26 cellular contexts compared by ENCODE assay signal in genomic region chr2:38734299-38735058, GRCh38. TPM values are rescaled to one million over a fixed set of nuclear protein-coding genes. Genes with fewer than 3 reads are reported as not detected.
DNase-seq lines count a peak whose midpoint lies in the region; ATAC-seq, FAIRE-seq and TF ChIP-seq lines count a peak whose summit lies in the region.
"Had no signal": no experiment of that assay in that cellular context is flagged by ENCODE, and none has a peak within 500 bp of the region (broad histone marks: within the 10 kb centered on the region; RNA-seq: fewer than 3 reads in every experiment).

No MANE protein-coding gene starts in this region.

- H3K4me3 ChIP-seq in PC-3 (ENCODE audit: low read length) (no peak overlapping the region), small intestine (ENCODE audit: low read depth in 1 of 2, low read length in 2 of 2) (no peak overlapping the region), gastroesophageal sphincter (no peak overlapping the region)
- H3K4me3 ChIP-seq: adrenal gland, dorsolateral prefrontal cortex, prostate gland, spleen, suprapubic skin had no signal

- ATAC-seq in PC-3 (no peak; the same call in 1 of the 2 replicates), left ventricle myocardium superior (peak; percentile 38), gastroesophageal sphincter (no peak), GM21825 (IDR thresholded peaks at IDR 0.05; ENCODE audit: unreplicated experiment) (no peak)

- peaks cover 43% of the 10 kb centered on the region for H3K36me3 Mint-ChIP-seq in activated naive CD4-positive, alpha-beta T cell treated with anti-CD3 and anti-CD28 coated beads, Interleukin-2, amount 10 ng/mL, durations not matched to agents 7 days and 5 days

- no peaks in the 10 kb centered on the region for H3K27me3 ChIP-seq in PC-3 (ENCODE audit: low read length)
- H3K27me3 ChIP-seq in small intestine (ENCODE audit: control insufficient read depth in 2 of 2, insufficient read depth in 2 of 2, low read length in 2 of 2): no peaks in the 10 kb centered on the region
- H3K27me3 ChIP-seq in gastroesophageal sphincter: no peaks in the 10 kb centered on the region
- H3K27me3 ChIP-seq: adrenal gland, dorsolateral prefrontal cortex, spleen, suprapubic skin had no signal

- no peaks in the 10 kb centered on the region for H3K9me3 ChIP-seq in PC-3 (ENCODE audit: low read length)
- H3K9me3 ChIP-seq in small intestine (ENCODE audit: control insufficient read depth, low read depth): no peaks in the 10 kb centered on the region
- H3K9me3 ChIP-seq in gastroesophageal sphincter: no peaks in the 10 kb centered on the region
- H3K9me3 ChIP-seq: adrenal gland, prostate gland, spleen, suprapubic skin had no signal

- no peak for TF ChIP-seq CTCF in PC-3 (conservative IDR thresholded peaks at IDR 0.05; ENCODE audit: low read depth, low read length)
- no peak for TF ChIP-seq CTCF in gastroesophageal sphincter (IDR thresholded peaks at IDR 0.05)

- WGBS in small intestine, 3 donors: 55 to 69% (median 65%) methylated on average over 9 of the region's 9 CpGs
- 54 to 73% methylated on average over 2 to 7 of the region's 9 CpGs for WGBS in gastroesophageal sphincter (ENCODE audit: low coverage in 1 of 2), 2 donors

- no peak overlapping the region for H3K4me2 ChIP-seq in PC-3 (ENCODE audit: low read length)

- H3K36me3 ChIP-seq in PC-3 (ENCODE audit: low read depth, low read length) (peaks cover 13% of the 10 kb centered on the region), small intestine (ENCODE audit: control insufficient read depth in 2 of 2, insufficient read depth in 2 of 2, low read length in 2 of 2) (peaks cover 0 to 8% of the 10 kb centered on the region in 2 donors), gastroesophageal sphincter (peaks cover 0 to 44% of the 10 kb centered on the region in 2 donors)
- H3K36me3 ChIP-seq: prostate gland had no signal

- H3K9ac ChIP-seq in PC-3 (ENCODE audit: low read length): no peak overlapping the region

- POLR2A ChIA-PET in PC-3 (lab: Charles Lee; ENCODE audit: unreplicated experiment): interaction anchor here (0.6 kb wide), 1 partner anchor 628 kb away, joined by 3 read pairs; no protein-coding TSS in a partner anchor

- H3K4me3 Mint-ChIP-seq in activated naive CD4-positive, alpha-beta T cell treated with anti-CD3 and anti-CD28 coated beads, Interleukin-2, amount 10 ng/mL, durations not matched to agents 7 days and 5 days: no peak overlapping the region
- H3K4me3 Mint-ChIP-seq: IgD-negative memory B cell, nephron had no signal

- H3K9me2 ChIP-seq in PC-3 (replicated peaks; ENCODE audit: low read length): no peaks in the 10 kb centered on the region

- no peak for FAIRE-seq in small intestine (lab: Jason Lieb, UNC)
- FAIRE-seq: bronchial epithelial cell, GM12891, keratinocyte had no signal

- CTCF ChIA-PET in activated naive CD4-positive, alpha-beta T cell treated with anti-CD3 and anti-CD28 coated beads, Interleukin-2, amount 10 ng/mL, durations not matched to agents 7 days and 5 days (lab: Charles Lee): interaction anchor here (1.1 to 7.7 kb wide), 10 partner anchors 8 to 225 kb away, joined by 3 to 64 read pairs (median 4); no protein-coding TSS in a partner anchor
- CTCF ChIA-PET in PC-3 (lab: Charles Lee): interaction anchor here (1.3 kb wide), 1 partner anchor 153 kb away, joined by 9 read pairs; no protein-coding TSS in a partner anchor

- H3K79me2 ChIP-seq in PC-3 (ENCODE audit: low read length): no peaks in the 10 kb centered on the region

- TSS peak; percentile 66 for BruUV-seq in PC-3 (replicated peaks; lab: Mats Ljungman, UMichigan)

- H3K4me1 Mint-ChIP-seq in activated naive CD4-positive, alpha-beta T cell treated with anti-CD3 and anti-CD28 coated beads, Interleukin-2, amount 10 ng/mL, durations not matched to agents 7 days and 5 days: no peaks in the 10 kb centered on the region

- H4K20me1 ChIP-seq in PC-3 (ENCODE audit: low read length): no peaks in the 10 kb centered on the region

- H3F3A ChIP-seq in PC-3 (ENCODE audit: low read length, unreplicated experiment): no peaks in the 10 kb centered on the region

- peak overlapping the region; percentile 56 for H3K27ac Mint-ChIP-seq in activated naive CD4-positive, alpha-beta T cell treated with anti-CD3 and anti-CD28 coated beads, Interleukin-2, amount 10 ng/mL, durations not matched to agents 7 days and 5 days
- H3K27ac Mint-ChIP-seq: nephron had no signal

- TF ChIP-seq POLR2A in gastroesophageal sphincter (IDR thresholded peaks at IDR 0.05): no peak

- no peaks in the 10 kb centered on the region for H3K4me1 ChIP-seq in PC-3 (ENCODE audit: insufficient read depth, low read length)
- peaks cover 0 to 5% of the 10 kb centered on the region in 2 donors for H3K4me1 ChIP-seq in small intestine (ENCODE audit: control insufficient read depth in 2 of 2, insufficient read depth in 1 of 2, low read depth in 1 of 2, low read length in 1 of 2)
- peaks cover 0 to 47% (median 0%) of the 10 kb centered on the region in 3 donors for H3K4me1 ChIP-seq in gastroesophageal sphincter
- H3K4me1 ChIP-seq: prostate gland had no signal

- intact Hi-C loops in PC-3 (cut with micrococcal nuclease): no loop called here
- intact Hi-C loops in left ventricle myocardium superior (cut with micrococcal nuclease): no loop called here

- TF ChIP-seq EP300 in gastroesophageal sphincter (IDR thresholded peaks at IDR 0.05): no peak

- peak; percentile 13 for DNase-seq in activated naive CD4-positive, alpha-beta T cell treated with anti-CD3 and anti-CD28 coated beads, Interleukin-2, amount 10 ng/mL, durations not matched to agents 7 days and 5 days
- no peak for DNase-seq in activated naive CD4-positive, alpha-beta T cell (lab: John Stamatoyannopoulos, UW)
- DNase-seq in PC-3 (no peak), left ventricle myocardium superior (no peak), small intestine (peak; percentile 70), retina (no peak)
- DNase-seq: activated CD4-positive, alpha-beta T cell treated with anti-CD3 and anti-CD28 coated beads for 1 hour; activated T-cell treated with anti-CD3 and anti-CD28 coated beads, Interleukin-2, amount 50 U/mL, for 1 hour; DMS53; dorsolateral prefrontal cortex; foreskin fibroblast; hypothalamus; mesendoderm; spleen had no signal

- no peak overlapping the region for H2AFZ ChIP-seq in PC-3 (ENCODE audit: low read length)

- no peaks in the 10 kb centered on the region for H3K9me3 Mint-ChIP-seq in activated naive CD4-positive, alpha-beta T cell treated with anti-CD3 and anti-CD28 coated beads, Interleukin-2, amount 10 ng/mL, durations not matched to agents 7 days and 5 days
- H3K9me3 Mint-ChIP-seq: IgD-negative memory B cell had no signal

- no peaks in the 10 kb centered on the region for H3K27me3 Mint-ChIP-seq in activated naive CD4-positive, alpha-beta T cell treated with anti-CD3 and anti-CD28 coated beads, Interleukin-2, amount 10 ng/mL, durations not matched to agents 7 days and 5 days
- H3K27me3 Mint-ChIP-seq: IgD-negative memory B cell had no signal

- H3K27ac ChIP-seq in PC-3 (ENCODE audit: low read length): no peak overlapping the region
- H3K27ac ChIP-seq in small intestine (ENCODE audit: low read depth in 1 of 2, low read length in 1 of 2): peak overlapping the region; percentile 27 to 33
- H3K27ac ChIP-seq in gastroesophageal sphincter: peak overlapping the region in 1 of 4 donors; percentile 80
- H3K27ac ChIP-seq: dorsolateral prefrontal cortex, epithelial cell of prostate, HL-60, suprapubic skin had no signal

RNA-seq across cellular contexts. Expression of gene SRSF7, which starts 16.7 kb away (rescaled TPM):
- total RNA-seq in PC-3 (2014; rRNA removed) (148 and 160 TPM in 2 replicates), left ventricle myocardium superior (54.5 TPM), gastroesophageal sphincter (100 to 1,000 TPM in 2 of 4 donors, 10 to 100 TPM in 2; 39.0 to 109 (median 73.4) TPM)
- 100 to 1,000 TPM in 2 of 3 donors, 10 to 100 TPM in 1; 78.6 to 202 (median 185) TPM for polyA plus RNA-seq in small intestine

RNA-seq across cellular contexts. Expression of gene GEMIN6, which starts 43.5 kb away (rescaled TPM):
- 13.7 and 23.8 TPM in 2 replicates for total RNA-seq in PC-3 (2014; rRNA removed)
- 7.8 TPM for total RNA-seq in left ventricle myocardium superior
- polyA plus RNA-seq in small intestine: 10 to 100 TPM; 10.8 to 20.6 (median 14.4) TPM
- 10 to 100 TPM in 1 of 4 donors, 1 to 10 TPM in 3; 5.9 to 11.2 (median 6.9) TPM for total RNA-seq in gastroesophageal sphincter

Comparison
In these comparisons a context has a peak if more than half of its experiments do, and no peak if none do; other contexts are left out.
1. DNase-seq: peak in activated naive CD4-positive, alpha-beta T cell treated with anti-CD3 and anti-CD28 coated beads, Interleukin-2, amount 10 ng/mL, durations not matched to agents 7 days and 5 days (single experiment) and small intestine (single experiment); none in activated naive CD4-positive, alpha-beta T cell (0 of 4), PC-3 (single experiment), left ventricle myocardium superior (single experiment) and retina (single experiment).